ENCODE assay signal across 12 cellular contexts in the genomic region with DNA sequence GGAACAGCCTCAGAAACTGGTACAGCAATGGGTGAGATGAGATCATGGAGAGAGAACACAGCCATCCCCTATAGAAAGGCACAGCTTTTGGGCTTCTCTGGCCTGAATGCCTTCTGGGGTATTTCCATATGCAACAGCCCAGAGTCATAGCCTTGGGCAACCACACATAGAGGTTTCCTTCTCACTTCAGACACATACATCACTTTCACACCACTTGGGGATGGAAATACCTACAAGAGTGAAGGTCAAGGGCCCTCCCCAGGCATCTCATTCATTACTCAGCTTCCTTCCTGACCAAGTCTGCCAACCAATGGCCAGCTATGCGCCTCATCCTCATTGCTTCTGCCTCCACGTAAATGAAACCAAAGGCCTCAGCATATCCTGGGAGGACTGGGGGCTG.
DNase-seq lines count a peak whose midpoint lies in the region; ATAC-seq lines count a peak whose summit lies in the region.
"Had no signal": no experiment of that assay in that cellular context is flagged by ENCODE, and none has a peak within 500 bp of the region (broad histone marks: within the 10 kb centered on the region; RNA-seq: fewer than 3 reads in every experiment).

No MANE protein-coding gene starts in this region.

- ATAC-seq in GM21619 (IDR thresholded peaks at IDR 0.05; ENCODE audit: unreplicated experiment) (peak; percentile 87), HG03342 (IDR thresholded peaks at IDR 0.05; ENCODE audit: unreplicated experiment) (peak; percentile 52)
- ATAC-seq in stimulated activated naive CD8-positive, alpha-beta T cell treated with anti-CD3 and anti-CD28 coated beads, Interleukin-15, Interleukin-2, amounts not matched to agents 100 U/mL and 50 U/mL, for 24 hours = peak; percentile 98
- ATAC-seq: esophagus mucosa; naive thymus-derived CD8-positive, alpha-beta T cell had no signal

- DNase-seq in activated T-cell treated with anti-CD3 and anti-CD28 coated beads for 48 hours (ENCODE audit: low read depth) (peak; percentile 3), NCI-H1694 (lab: John Stamatoyannopoulos, UW) (no peak), amniotic stem cell (lab: John Stamatoyannopoulos, UW) (no peak), NCI-H128 (lab: John Stamatoyannopoulos, UW; ENCODE audit: unreplicated experiment) (no peak)
- DNase-seq in activated T-cell treated with anti-CD3 and anti-CD28 coated beads, Interleukin-2, amount 50 U/mL, for 1 hour = no peak
- DNase-seq in stimulated activated naive CD8-positive, alpha-beta T cell treated with anti-CD3 and anti-CD28 coated beads, Interleukin-15, Interleukin-2, amounts not matched to agents 100 U/mL and 50 U/mL, for 24 hours = peak; percentile 23
- DNase-seq: caudate nucleus; naive thymus-derived CD8-positive, alpha-beta T cell; NCI-H446 treated with DMSO at 0.1 percent for 48 hours had no signal

Comparison
In these comparisons a context has a peak if more than half of its experiments do, and no peak if none do; other contexts are left out.
1. DNase-seq: peak in activated T-cell treated with anti-CD3 and anti-CD28 coated beads for 48 hours (single experiment) and stimulated activated naive CD8-positive, alpha-beta T cell treated with anti-CD3 and anti-CD28 coated beads, Interleukin-15, Interleukin-2, amounts not matched to agents 100 U/mL and 50 U/mL, for 24 hours (single experiment); none in activated T-cell treated with anti-CD3 and anti-CD28 coated beads, Interleukin-2, amount 50 U/mL, for 1 hour (single experiment), NCI-H1694 (single experiment), amniotic stem cell (single experiment) and NCI-H128 (single experiment).
2. Peak in every context shown above with its lines, with median percentiles within 50 percentile points of each other: ATAC-seq.